In the genomic region with DNA sequence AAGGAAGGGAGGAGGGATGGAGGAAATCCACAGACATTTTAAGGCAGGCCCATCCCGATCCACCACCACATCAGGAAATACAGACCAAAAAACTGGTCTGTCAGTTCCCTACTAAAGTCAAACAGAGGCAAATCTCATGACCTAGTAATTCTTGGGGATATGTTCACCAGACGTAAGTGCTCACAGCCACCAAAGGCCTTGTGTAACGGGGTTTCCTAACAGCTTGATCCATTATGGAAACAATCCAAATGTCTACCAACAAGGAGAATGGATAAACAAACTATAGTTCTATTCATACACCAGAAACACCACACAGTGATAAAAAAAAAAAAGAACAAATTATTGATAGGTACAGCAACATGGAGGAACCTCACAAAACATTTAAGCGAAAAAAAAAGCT, we compare ENCODE assay signal across 8 cellular contexts.
"Had no signal": no experiment of that assay in that cellular context is flagged by ENCODE, and none has a peak within 500 bp of the region (broad histone marks: within the 10 kb centered on the region; RNA-seq: fewer than 3 reads in every experiment).

No MANE protein-coding gene starts in this region.

- H3K4me3 ChIP-seq: GM23248, K562 had no signal

- H3K27ac ChIP-seq: GM23248 had no signal

- H3K4me3 Mint-ChIP-seq: H9 had no signal

- H3K4me1 Mint-ChIP-seq: H9 had no signal

- H2AFZ ChIP-seq: GM23248 had no signal

- DNase-seq: GM23248, GOT3, H9, HCEC 1CT, IMR-90, KG1 had no signal

- H3K27ac Mint-ChIP-seq: H9 had no signal

- FAIRE-seq: HTR-8/SVneo had no signal

- H3K9ac ChIP-seq: GM23248 had no signal
